15 cellular contexts compared by ENCODE assay signal in the genomic region with DNA sequence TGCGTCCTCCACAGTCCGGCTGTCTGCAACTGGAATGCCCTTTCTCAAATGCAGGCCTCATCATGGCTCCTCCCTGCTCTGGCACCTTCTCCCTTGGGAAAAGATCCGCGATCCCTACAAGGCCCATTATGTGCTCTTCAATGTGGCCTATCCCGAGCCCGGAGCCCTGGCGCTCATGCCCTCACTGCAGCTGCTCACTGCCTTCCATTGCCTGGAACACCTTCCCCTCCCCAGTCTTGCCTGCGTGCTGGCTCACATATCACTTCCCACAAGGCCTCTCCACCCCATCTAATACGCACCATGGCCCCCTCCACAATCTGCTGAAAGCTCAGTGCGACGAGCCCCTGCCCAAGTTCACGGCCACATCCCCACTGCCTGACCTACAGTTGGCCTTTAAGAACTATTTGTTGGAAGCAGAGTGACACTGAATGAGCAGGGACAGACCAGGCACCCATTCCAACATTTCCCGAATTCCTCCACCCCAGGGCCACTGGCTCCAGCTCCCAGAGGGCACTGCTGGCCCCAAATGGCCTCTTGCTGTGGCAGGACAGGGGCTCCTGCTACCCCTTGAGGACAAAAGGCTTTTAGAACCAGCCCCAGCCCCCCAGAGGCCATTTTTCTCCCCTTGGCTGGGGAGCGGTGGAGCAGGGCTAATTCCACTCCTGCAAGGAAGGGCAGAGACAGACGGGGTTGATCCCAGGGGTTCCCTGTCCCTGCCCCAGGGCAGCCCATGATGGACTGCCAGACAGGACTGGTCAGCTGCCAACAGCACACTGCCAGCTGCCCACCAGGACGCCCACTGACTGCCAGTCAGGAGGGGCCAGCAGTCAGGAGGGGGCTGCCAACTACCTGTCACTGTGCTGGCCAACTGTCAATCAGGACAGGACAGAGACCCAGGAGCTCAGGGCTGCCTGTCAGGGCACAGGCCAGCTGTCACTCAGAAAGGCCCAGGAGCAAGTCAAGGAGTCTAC.
A peak's percentile ranks its signal among the peaks of the same experiment; 100 is the strongest.
DNase-seq lines count a peak whose midpoint lies in the region; ATAC-seq and TF ChIP-seq lines count a peak whose summit lies in the region.
"Had no signal": no experiment of that assay in that cellular context is flagged by ENCODE, and none has a peak within 500 bp of the region (broad histone marks: within the 10 kb centered on the region; RNA-seq: fewer than 3 reads in every experiment).

No MANE protein-coding gene starts in this region.

- no peak overlapping the region for H3K9ac ChIP-seq in neural progenitor cell

- H3K9me3 Mint-ChIP-seq in activated naive CD4-positive, alpha-beta T cell treated with anti-CD3 and anti-CD28 coated beads, Interleukin-2, amount 50 U/mL, for 72 hours = peaks cover 0 to 3% of the 10 kb centered on the region in 2 donors
- H3K9me3 Mint-ChIP-seq in activated naive CD4-positive, alpha-beta T cell treated with anti-CD3 and anti-CD28 coated beads, Interleukin-2, amount 10 ng/mL, durations not matched to agents 7 days and 5 days = peaks cover 3% of the 10 kb centered on the region
- peaks cover 11% of the 10 kb centered on the region for H3K9me3 Mint-ChIP-seq in neural progenitor cell
- H3K9me3 Mint-ChIP-seq: stimulated activated naive CD8-positive, alpha-beta T cell treated with anti-CD3 and anti-CD28 coated beads, Interleukin-15, Interleukin-2, amounts not matched to agents 100 ng/mL and 50 ng/mL, for 24 hours had no signal

- intact Hi-C loops in upper lobe of right lung (cut with DNase I) = no loop called here

- H3K4me3 ChIP-seq in gastroesophageal sphincter = no peak overlapping the region
- no peak overlapping the region for H3K4me3 ChIP-seq in neural progenitor cell
- no peak overlapping the region for H3K4me3 ChIP-seq in upper lobe of right lung

- no peak overlapping the region for H2AFZ ChIP-seq in neural progenitor cell (replicated peaks)

- H3K4me3 Mint-ChIP-seq in activated naive CD4-positive, alpha-beta T cell treated with anti-CD3 and anti-CD28 coated beads, Interleukin-2, amount 10 ng/mL, durations not matched to agents 7 days and 5 days = no peak overlapping the region
- H3K4me3 Mint-ChIP-seq in neural progenitor cell = no peak overlapping the region
- H3K4me3 Mint-ChIP-seq: stimulated activated naive CD8-positive, alpha-beta T cell treated with anti-CD3 and anti-CD28 coated beads, Interleukin-15, Interleukin-2, amounts not matched to agents 100 ng/mL and 50 ng/mL, for 24 hours had no signal

- no peaks in the 10 kb centered on the region for H3K79me2 ChIP-seq in neural progenitor cell (ENCODE audit: low read depth)

- ATAC-seq in activated naive CD4-positive, alpha-beta T cell treated with anti-CD3 and anti-CD28 coated beads, Interleukin-2, amount 50 U/mL, for 72 hours = no peak
- ATAC-seq in gastroesophageal sphincter (no peak), upper lobe of right lung (no peak)

- no peaks in the 10 kb centered on the region for H3K36me3 Mint-ChIP-seq in activated naive CD4-positive, alpha-beta T cell treated with anti-CD3 and anti-CD28 coated beads, Interleukin-2, amount 50 U/mL, for 72 hours
- H3K36me3 Mint-ChIP-seq in activated naive CD4-positive, alpha-beta T cell treated with anti-CD3 and anti-CD28 coated beads, Interleukin-2, amount 10 ng/mL, durations not matched to agents 7 days and 5 days = no peaks in the 10 kb centered on the region
- no peaks in the 10 kb centered on the region for H3K36me3 Mint-ChIP-seq in neural progenitor cell

- CTCF ChIA-PET in activated naive CD4-positive, alpha-beta T cell treated with anti-CD3 and anti-CD28 coated beads, Interleukin-2, amount 10 ng/mL, durations not matched to agents 7 days and 5 days (lab: Charles Lee) = no interaction called here

- TF ChIP-seq EP300 in gastroesophageal sphincter (IDR thresholded peaks at IDR 0.05) = no peak

- no peaks in the 10 kb centered on the region for H3K27me3 ChIP-seq in gastroesophageal sphincter
- H3K27me3 ChIP-seq in neural progenitor cell = no peaks in the 10 kb centered on the region
- H3K27me3 ChIP-seq in upper lobe of right lung = no peaks in the 10 kb centered on the region
- H3K27me3 ChIP-seq: brain microvascular endothelial cell had no signal

- H3K27ac ChIP-seq in gastroesophageal sphincter = peak overlapping the region; percentile 77 to 92 (median 90)
- H3K27ac ChIP-seq in neural progenitor cell = no peak overlapping the region
- H3K27ac ChIP-seq in upper lobe of right lung = peak overlapping the region; percentile 63
- H3K27ac ChIP-seq: brain microvascular endothelial cell had no signal

- H3K4me1 ChIP-seq in gastroesophageal sphincter = peaks cover 7 to 90% (median 59%) of the 10 kb centered on the region in 3 donors
- peaks cover 17% of the 10 kb centered on the region for H3K4me1 ChIP-seq in neural progenitor cell
- H3K4me1 ChIP-seq in upper lobe of right lung = peaks cover 53% of the 10 kb centered on the region

- H3K36me3 ChIP-seq in gastroesophageal sphincter (no peaks in the 10 kb centered on the region), neural progenitor cell (no peaks in the 10 kb centered on the region), upper lobe of right lung (no peaks in the 10 kb centered on the region)
- H3K36me3 ChIP-seq: brain microvascular endothelial cell had no signal

- H3K27ac Mint-ChIP-seq in activated naive CD4-positive, alpha-beta T cell treated with anti-CD3 and anti-CD28 coated beads, Interleukin-2, amount 50 U/mL, for 72 hours = peak overlapping the region; percentile 14 to 18
- H3K27ac Mint-ChIP-seq in activated naive CD4-positive, alpha-beta T cell treated with anti-CD3 and anti-CD28 coated beads, Interleukin-2, amount 10 ng/mL, durations not matched to agents 7 days and 5 days = no peak overlapping the region
- peak overlapping the region; percentile 12 for H3K27ac Mint-ChIP-seq in neural progenitor cell
- H3K27ac Mint-ChIP-seq: stimulated activated naive CD8-positive, alpha-beta T cell treated with anti-CD3 and anti-CD28 coated beads, Interleukin-15, Interleukin-2, amounts not matched to agents 100 ng/mL and 50 ng/mL, for 24 hours had no signal

- no peaks in the 10 kb centered on the region for H4K20me1 ChIP-seq in neural progenitor cell (ENCODE audit: low read depth)

- H3K9me3 ChIP-seq in gastroesophageal sphincter (no peaks in the 10 kb centered on the region), neural progenitor cell (ENCODE audit: low read depth) (no peaks in the 10 kb centered on the region), upper lobe of right lung (no peaks in the 10 kb centered on the region)

- peaks cover 16% of the 10 kb centered on the region for H3F3A ChIP-seq in neural progenitor cell (ENCODE audit: low read depth)

- TF ChIP-seq POLR2A in gastroesophageal sphincter (IDR thresholded peaks at IDR 0.05) = no peak

- H3K4me1 Mint-ChIP-seq in activated naive CD4-positive, alpha-beta T cell treated with anti-CD3 and anti-CD28 coated beads, Interleukin-2, amount 10 ng/mL, durations not matched to agents 7 days and 5 days = peaks cover 2% of the 10 kb centered on the region
- H3K4me1 Mint-ChIP-seq in neural progenitor cell = peaks cover 27% of the 10 kb centered on the region

- WGBS in gastroesophageal sphincter (ENCODE audit: low coverage in 1 of 2), 2 donors = 50 to 69% methylated on average over 7 to 9 of the region's 16 CpGs

- TF ChIP-seq CTCF in gastroesophageal sphincter (IDR thresholded peaks at IDR 0.05) (peak in 1 of 4 experiments; percentile 9), neural progenitor cell (IDR thresholded peaks at IDR 0.05) (no peak), upper lobe of right lung (IDR thresholded peaks at IDR 0.05) (no peak)

- no peak overlapping the region for H3K4me2 ChIP-seq in neural progenitor cell

- no peak for DNase-seq in activated naive CD4-positive, alpha-beta T cell treated with anti-CD3 and anti-CD28 coated beads, Interleukin-2, amount 50 U/mL, for 72 hours (ENCODE audit: low spot score in 2 of 2)
- DNase-seq in activated naive CD4-positive, alpha-beta T cell treated with anti-CD3 and anti-CD28 coated beads, Interleukin-2, amount 10 ng/mL, durations not matched to agents 7 days and 5 days = no peak
- DNase-seq in neural progenitor cell (ENCODE audit: low spot score) (peak; percentile 20), upper lobe of right lung (peak; percentile 58), NCI-H1048 (lab: John Stamatoyannopoulos, UW) (no peak), NCI-H128 (lab: John Stamatoyannopoulos, UW; ENCODE audit: unreplicated experiment) (no peak)
- no peak for DNase-seq in stimulated activated CD4-positive, alpha-beta T cell treated with anti-CD3 and anti-CD28 coated beads, Interleukin-2, amount 100 ng/mL, for 48 hours
- DNase-seq: brain microvascular endothelial cell; DMS79 treated with DMSO at 0.1 percent for 48 hours; MM.1S; NCI-H748 treated with DMSO at 0.1 percent for 48 hours; SHP77 treated with DMSO at 0.1 percent for 48 hours; stimulated activated CD4-positive, alpha-beta T cell treated with anti-CD3 and anti-CD28 coated beads, Interleukin-4, amount 100 ng/mL, for 1 hour had no signal

- H3K27me3 Mint-ChIP-seq in activated naive CD4-positive, alpha-beta T cell treated with anti-CD3 and anti-CD28 coated beads, Interleukin-2, amount 10 ng/mL, durations not matched to agents 7 days and 5 days = peaks cover 24% of the 10 kb centered on the region
- peaks cover 6% of the 10 kb centered on the region for H3K27me3 Mint-ChIP-seq in neural progenitor cell (ENCODE audit: insufficient read depth, low read depth)
- H3K27me3 Mint-ChIP-seq: stimulated activated naive CD8-positive, alpha-beta T cell treated with anti-CD3 and anti-CD28 coated beads, Interleukin-15, Interleukin-2, amounts not matched to agents 100 ng/mL and 50 ng/mL, for 24 hours had no signal

Comparison
In these comparisons a context has a peak if more than half of its experiments do, and no peak if none do; other contexts are left out.
1. DNase-seq: peak in neural progenitor cell (single experiment) and upper lobe of right lung (single experiment); none in activated naive CD4-positive, alpha-beta T cell treated with anti-CD3 and anti-CD28 coated beads, Interleukin-2, amount 50 U/mL, for 72 hours (0 of 2), activated naive CD4-positive, alpha-beta T cell treated with anti-CD3 and anti-CD28 coated beads, Interleukin-2, amount 10 ng/mL, durations not matched to agents 7 days and 5 days (single experiment), NCI-H1048 (single experiment), stimulated activated CD4-positive, alpha-beta T cell treated with anti-CD3 and anti-CD28 coated beads, Interleukin-2, amount 100 ng/mL, for 48 hours (0 of 2) and NCI-H128 (single experiment).